In the genomic region with DNA sequence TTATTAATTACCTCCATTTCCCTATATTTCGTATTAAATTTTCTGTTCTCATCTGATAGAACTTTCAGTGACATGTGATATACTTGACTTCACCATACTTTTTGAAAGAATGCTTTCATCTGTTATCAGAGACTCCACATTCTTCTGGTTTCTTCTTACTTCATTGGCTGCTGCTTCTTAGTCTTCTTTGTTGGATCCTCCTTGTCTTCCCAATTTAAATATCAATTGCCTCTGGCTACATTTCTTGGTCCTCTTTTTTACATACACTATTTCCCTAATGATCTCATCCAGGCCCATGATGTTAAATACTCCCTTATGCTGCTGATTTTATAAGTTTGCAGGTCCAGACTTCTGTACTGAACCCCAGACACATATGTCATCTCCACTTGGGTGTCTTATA, we compare ENCODE assay signal across 32 cellular contexts. TPM values are rescaled to one million over a fixed set of nuclear protein-coding genes. Genes with fewer than 3 reads are reported as not detected.
"Had no signal": no experiment of that assay in that cellular context is flagged by ENCODE, and none has a peak within 500 bp of the region (broad histone marks: within the 10 kb centered on the region; RNA-seq: fewer than 3 reads in every experiment).

No MANE protein-coding gene starts in this region.

- H3K4me1 Mint-ChIP-seq: activated T-helper 17 cell treated with anti-CD3 and anti-CD28 coated beads, Interleukin-2, amount 50 U/mL, for 72 hours; nephron; stimulated activated naive B cell treated with anti-CD40 and anti-IgM and Interleukin-4, amounts not matched to agents 10 μg/mL and 1 μg/mL and 100 μg/mL, for 72 hours had no signal

- ATAC-seq: activated CD8-positive, alpha-beta T cell treated with anti-CD3 and anti-CD28 coated beads for 36 hours; activated T-cell treated with anti-CD3 and anti-CD28 coated beads, Interleukin-2, amount 50 U/mL, for 4 hours; activated T-helper 17 cell treated with anti-CD3 and anti-CD28 coated beads, Interleukin-2, amount 50 U/mL, for 72 hours; effector memory CD8-positive, alpha-beta T cell; heart left ventricle; left ventricle myocardium superior; psoas muscle; stimulated activated naive B cell treated with anti-CD40 and anti-IgM and Interleukin-4, amounts not matched to agents 10 μg/mL and 1 μg/mL and 100 μg/mL, for 72 hours; upper lobe of right lung had no signal

- DNase-seq: activated CD4-positive, alpha-beta T cell treated with anti-CD3 and anti-CD28 coated beads, Interleukin-2, amount 50 U/mL, for 1 hour; activated CD8-positive, alpha-beta T cell treated with anti-CD3 and anti-CD28 coated beads for 36 hours; activated gamma-delta T cell treated with Interleukin-2 at 50 U/mL for 16 hours; activated naive CD4-positive, alpha-beta T cell treated with anti-CD3 and anti-CD28 coated beads, Interleukin-2, amount 50 U/mL, for 16 hours; activated T-cell treated with anti-CD3 and anti-CD28 coated beads, Interleukin-2, amount 50 U/mL, for 4 hours; amniotic stem cell; brain microvascular endothelial cell; cortex of kidney; effector memory CD8-positive, alpha-beta T cell; foreskin fibroblast; heart left ventricle; hypothalamus; islet precursor cell; left ventricle myocardium superior; psoas muscle; sigmoid colon; small intestine; stimulated activated CD4-positive, alpha-beta T cell treated with anti-CD3 and anti-CD28 coated beads, Interleukin-2, amount 100 ng/mL, for 24 hours; stimulated activated naive B cell treated with anti-CD40 and anti-IgM and Interleukin-4, amounts not matched to agents 10 μg/mL and 1 μg/mL and 100 μg/mL, for 72 hours; stomach; T-helper 2 cell; tibial artery; upper lobe of right lung had no signal

- H3K9me3 ChIP-seq: psoas muscle, sigmoid colon, stomach, upper lobe of right lung had no signal

- H3K4me3 Mint-ChIP-seq: activated CD8-positive, alpha-beta T cell treated with anti-CD3 and anti-CD28 coated beads for 36 hours; activated T-cell treated with anti-CD3 and anti-CD28 coated beads, Interleukin-2, amount 50 U/mL, for 4 hours; activated T-helper 17 cell treated with anti-CD3 and anti-CD28 coated beads, Interleukin-2, amount 50 U/mL, for 72 hours; effector memory CD8-positive, alpha-beta T cell; nephron; stimulated activated naive B cell treated with anti-CD40 and anti-IgM and Interleukin-4, amounts not matched to agents 10 μg/mL and 1 μg/mL and 100 μg/mL, for 72 hours had no signal

- H3K36me3 Mint-ChIP-seq: stimulated activated naive B cell treated with anti-CD40 and anti-IgM and Interleukin-4, amounts not matched to agents 10 μg/mL and 1 μg/mL and 100 μg/mL, for 72 hours had no signal

- H3K27ac ChIP-seq: brain microvascular endothelial cell, heart left ventricle, parathyroid adenoma, psoas muscle, sigmoid colon, stomach, tibial artery, upper lobe of right lung had no signal

- H3K4me3 ChIP-seq: heart left ventricle, psoas muscle, sigmoid colon, stomach, tibial artery, upper lobe of right lung had no signal

- H3K4me1 ChIP-seq: heart left ventricle, parathyroid adenoma, psoas muscle, sigmoid colon, stomach, tibial artery, upper lobe of right lung had no signal

- H3K27me3 ChIP-seq: brain microvascular endothelial cell, heart left ventricle, sigmoid colon, stomach, tibial artery, upper lobe of right lung had no signal

- H3K27me3 Mint-ChIP-seq: activated CD8-positive, alpha-beta T cell treated with anti-CD3 and anti-CD28 coated beads for 36 hours; activated T-helper 17 cell treated with anti-CD3 and anti-CD28 coated beads, Interleukin-2, amount 50 U/mL, for 72 hours had no signal

- H3K9me3 Mint-ChIP-seq: activated CD8-positive, alpha-beta T cell treated with anti-CD3 and anti-CD28 coated beads for 36 hours; activated T-cell treated with anti-CD3 and anti-CD28 coated beads, Interleukin-2, amount 50 U/mL, for 4 hours; activated T-helper 17 cell treated with anti-CD3 and anti-CD28 coated beads, Interleukin-2, amount 50 U/mL, for 72 hours; effector memory CD8-positive, alpha-beta T cell; nephron; stimulated activated naive B cell treated with anti-CD40 and anti-IgM and Interleukin-4, amounts not matched to agents 10 μg/mL and 1 μg/mL and 100 μg/mL, for 72 hours had no signal

- H3K36me3 ChIP-seq: brain microvascular endothelial cell, heart left ventricle, sigmoid colon, stomach, tibial artery, upper lobe of right lung had no signal

- H3K27ac Mint-ChIP-seq: activated CD8-positive, alpha-beta T cell treated with anti-CD3 and anti-CD28 coated beads for 36 hours; activated T-helper 17 cell treated with anti-CD3 and anti-CD28 coated beads, Interleukin-2, amount 50 U/mL, for 72 hours; effector memory CD8-positive, alpha-beta T cell; nephron; stimulated activated naive B cell treated with anti-CD40 and anti-IgM and Interleukin-4, amounts not matched to agents 10 μg/mL and 1 μg/mL and 100 μg/mL, for 72 hours had no signal

RNA-seq across cellular contexts. Expression of a gene that starts 22.0 kb away (rescaled TPM):
- total RNA-seq: activated T-cell treated with anti-CD3 and anti-CD28 coated beads, Interleukin-2, amount 50 U/mL, for 4 hours; activated T-helper 17 cell treated with anti-CD3 and anti-CD28 coated beads, Interleukin-2, amount 50 U/mL, for 72 hours; astrocyte; cardiac septum; chondrocyte; heart left ventricle; left ventricle myocardium superior; lung microvascular endothelial cell; mucosa of gallbladder; sigmoid colon; upper lobe of right lung had no signal
- polyA plus RNA-seq: esophagus, heart left ventricle, psoas muscle, sigmoid colon, small intestine, stomach had no signal

RNA-seq across cellular contexts. Expression of a gene that starts 33.0 kb away (rescaled TPM):
- total RNA-seq: activated CD8-positive, alpha-beta T cell treated with anti-CD3 and anti-CD28 coated beads for 36 hours; activated T-cell treated with anti-CD3 and anti-CD28 coated beads, Interleukin-2, amount 50 U/mL, for 4 hours; activated T-helper 17 cell treated with anti-CD3 and anti-CD28 coated beads, Interleukin-2, amount 50 U/mL, for 72 hours; lung microvascular endothelial cell had no signal
